ENCODE assay signal across 15 cellular contexts in the genomic region with DNA sequence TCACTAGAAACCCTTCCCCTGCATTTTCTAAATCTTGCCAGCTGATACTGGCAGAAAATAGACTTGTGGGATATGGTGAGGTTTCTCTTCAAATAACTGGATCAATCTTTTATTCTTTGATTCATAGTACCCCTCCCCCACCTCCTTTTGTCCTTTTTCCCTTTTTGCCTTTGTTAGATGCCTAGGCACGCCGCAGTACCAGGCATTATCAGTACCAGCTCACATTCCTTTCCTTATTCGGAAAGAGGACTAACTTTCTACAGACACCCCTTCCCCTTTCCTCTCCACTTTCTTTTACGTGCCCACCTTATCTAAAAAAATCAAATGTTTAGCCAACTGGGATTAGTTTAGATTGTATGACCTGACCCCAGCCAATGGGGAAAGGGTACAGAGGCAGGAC.
"Had no signal": no experiment of that assay in that cellular context is flagged by ENCODE, and none has a peak within 500 bp of the region (broad histone marks: within the 10 kb centered on the region; RNA-seq: fewer than 3 reads in every experiment).

No MANE protein-coding gene starts in this region.

- H3K27me3 ChIP-seq: foreskin keratinocyte, pancreas, right lobe of liver, tibial nerve had no signal

- H3K36me3 ChIP-seq: pancreas, right lobe of liver, tibial nerve had no signal

- DNase-seq: cerebellar nuclear complex; effector memory CD8-positive, alpha-beta T cell; foreskin keratinocyte; natural killer cell; occipital lobe; pancreas; psoas muscle; retina; right lobe of liver; stimulated activated CD4-positive, alpha-beta T cell treated with anti-CD3 and anti-CD28 coated beads, Interleukin-4, amount 100 ng/mL, for 1 hour; stimulated activated CD8-positive, alpha-beta memory T cell treated with anti-CD3 and anti-CD28 coated beads, Interleukin-4, amount 100 ng/mL, for 48 hours; stimulated activated naive CD8-positive, alpha-beta T cell treated with anti-CD3 and anti-CD28 coated beads, Interleukin-15, Interleukin-2, amounts not matched to agents 100 U/mL and 50 U/mL, for 24 hours had no signal

- ATAC-seq: effector memory CD8-positive, alpha-beta T cell; foreskin keratinocyte; natural killer cell; pancreas; psoas muscle; right lobe of liver; stimulated activated effector memory CD8-positive, alpha-beta T cell treated with anti-CD3 and anti-CD28 coated beads, Interleukin-12 subunit alpha, Interleukin-12 subunit beta, amount 100 ng/mL, for 72 hours; stimulated activated naive CD8-positive, alpha-beta T cell treated with anti-CD3 and anti-CD28 coated beads, Interleukin-15, Interleukin-2, amounts not matched to agents 100 U/mL and 50 U/mL, for 24 hours had no signal

- H3K27ac ChIP-seq: foreskin keratinocyte, pancreas, psoas muscle, right lobe of liver, tibial nerve had no signal

- H3K4me1 Mint-ChIP-seq: natural killer cell had no signal

- H3K4me1 ChIP-seq: foreskin keratinocyte, pancreas, psoas muscle, right lobe of liver, tibial nerve had no signal

- H3K27me3 Mint-ChIP-seq: dendritic cell treated with granulocyte-macrophage colony-stimulating factor and Interleukin-4, amounts not matched to agents 40 ng/mL and 50 ng/mL, for 4 days; effector memory CD8-positive, alpha-beta T cell had no signal

- H3K4me3 ChIP-seq: pancreas, psoas muscle, right lobe of liver, tibial nerve had no signal

- H3K9me3 ChIP-seq: pancreas, psoas muscle, right lobe of liver had no signal

- H3K27ac Mint-ChIP-seq: dendritic cell treated with granulocyte-macrophage colony-stimulating factor and Interleukin-4, amounts not matched to agents 40 ng/mL and 50 ng/mL, for 4 days; effector memory CD8-positive, alpha-beta T cell; natural killer cell; stimulated activated effector memory CD8-positive, alpha-beta T cell treated with anti-CD3 and anti-CD28 coated beads, Interleukin-12 subunit alpha, Interleukin-12 subunit beta, amount 100 ng/mL, for 72 hours had no signal

- H3K36me3 Mint-ChIP-seq: natural killer cell; stimulated activated effector memory CD8-positive, alpha-beta T cell treated with anti-CD3 and anti-CD28 coated beads, Interleukin-12 subunit alpha, Interleukin-12 subunit beta, amount 100 ng/mL, for 72 hours had no signal

- H3K4me3 Mint-ChIP-seq: dendritic cell treated with granulocyte-macrophage colony-stimulating factor and Interleukin-4, amounts not matched to agents 40 ng/mL and 50 ng/mL, for 4 days; effector memory CD8-positive, alpha-beta T cell; natural killer cell; stimulated activated effector memory CD8-positive, alpha-beta T cell treated with anti-CD3 and anti-CD28 coated beads, Interleukin-12 subunit alpha, Interleukin-12 subunit beta, amount 100 ng/mL, for 72 hours had no signal
